10 cellular contexts compared by ENCODE assay signal in genomic region chr6:28356666-28357020, GRCh38. TPM values are rescaled to one million over a fixed set of nuclear protein-coding genes. Genes with fewer than 3 reads are reported as not detected.
DNase-seq lines count a peak whose midpoint lies in the region; ATAC-seq, FAIRE-seq and TF ChIP-seq lines count a peak whose summit lies in the region.
"Had no signal": no experiment of that assay in that cellular context is flagged by ENCODE, and none has a peak within 500 bp of the region (broad histone marks: within the 10 kb centered on the region; RNA-seq: fewer than 3 reads in every experiment).

No MANE protein-coding gene starts in this region.

- H3K4me1 ChIP-seq in A549 (peaks cover 19% of the 10 kb centered on the region), NT2/D1 (ENCODE audit: insufficient read depth, insufficient read length) (peaks cover 2% of the 10 kb centered on the region)

- peaks cover 18% of the 10 kb centered on the region for H3K36me3 ChIP-seq in NT2/D1 (ENCODE audit: insufficient read depth, insufficient read length, low read length)

- ATAC-seq in A549, result no peak
- no peak for ATAC-seq in activated T-cell treated with anti-CD3 and anti-CD28 coated beads, Interleukin-2, amount 50 U/mL, for 72 hours (replicated peaks in 1 of 2)

- no peak for TF ChIP-seq EP300 in A549 (IDR thresholded peaks at IDR 0.05)

- peak overlapping the region; percentile 89 to 95 (median 90) for H3K27ac Mint-ChIP-seq in nephron
- H3K27ac Mint-ChIP-seq in activated T-cell treated with anti-CD3 and anti-CD28 coated beads, Interleukin-2, amount 50 U/mL, for 72 hours, result no peak overlapping the region

- 74% methylated on average over 7 of the region's 7 CpGs for WGBS in A549 (ENCODE audit: missing lambda C conversion rate)

- H3K9me3 ChIP-seq in A549, result no peaks in the 10 kb centered on the region
- H3K9me3 ChIP-seq in NT2/D1 (ENCODE audit: insufficient read depth, low read length), result peaks cover 10% of the 10 kb centered on the region; the same call in 1 of the 2 replicates
- H3K9me3 ChIP-seq: testis had no signal

- no peaks in the 10 kb centered on the region for H3K27me3 Mint-ChIP-seq in nephron (ENCODE audit: low read depth)
- no peaks in the 10 kb centered on the region for H3K27me3 Mint-ChIP-seq in activated T-cell treated with anti-CD3 and anti-CD28 coated beads, Interleukin-2, amount 50 U/mL, for 72 hours (ENCODE audit: low read depth)

- H3K36me3 Mint-ChIP-seq in nephron (ENCODE audit: low read depth), result peaks cover 20% of the 10 kb centered on the region
- H3K36me3 Mint-ChIP-seq in activated T-cell treated with anti-CD3 and anti-CD28 coated beads, Interleukin-2, amount 50 U/mL, for 72 hours (ENCODE audit: insufficient read depth in 2 of 2), result peaks cover 0 to 2% of the 10 kb centered on the region in 2 donors

- TF ChIP-seq CTCF in A549 (IDR thresholded peaks at IDR 0.05) (no peak), coronary artery (IDR thresholded peaks at IDR 0.05) (no peak), nephron (IDR thresholded peaks at IDR 0.05; ENCODE audit: unreplicated experiment in 3 of 3) (no peak)

- TF ChIP-seq POLR2A in A549 (IDR thresholded peaks at IDR 0.05; ENCODE audit: low read length), result no peak

- no peak overlapping the region for H3K4me3 Mint-ChIP-seq in nephron
- no peak overlapping the region for H3K4me3 Mint-ChIP-seq in activated T-cell treated with anti-CD3 and anti-CD28 coated beads, Interleukin-2, amount 50 U/mL, for 72 hours

- peak overlapping the region; percentile 56 to 87; a peak in 4 of 6 replicates for H3K27ac ChIP-seq in A549
- H3K27ac ChIP-seq in coronary artery, result peak overlapping the region in 1 of 2 donors; percentile 80

- H3K4me2 ChIP-seq in A549, result peak overlapping the region; percentile 73

- no peak for FAIRE-seq in A549 (lab: Jason Lieb, UNC)
- FAIRE-seq: colon had no signal

- CTCF ChIA-PET in A549 (lab: Yijun Ruan, JAX), result interaction anchor here (0.9 to 3.3 kb wide), 32 partner anchors 9 to 838 kb away, joined by 3 to 17 read pairs (median 4); partner anchors contain the start of genes ZKSCAN8, ZSCAN26 and ZSCAN31

- DNase-seq in A549 (ENCODE audit: low read depth in 1 of 2, low spot score in 1 of 2) (no peak), NT2/D1 (ENCODE audit: low read depth, low spot score) (no peak), coronary artery (ENCODE audit: low spot score) (no peak), A172 (ENCODE audit: low spot score) (no peak), MV-4-11 (lab: John Stamatoyannopoulos, UW) (no peak), middle frontal gyrus (ENCODE audit: extremely low spot score, low spot score) (no peak)
- no peak for DNase-seq in activated T-cell treated with anti-CD3 and anti-CD28 coated beads, Interleukin-2, amount 50 U/mL, for 72 hours

- H3K27me3 ChIP-seq in NT2/D1 (ENCODE audit: insufficient read depth, insufficient read length), result no peaks in the 10 kb centered on the region
- H3K27me3 ChIP-seq: testis had no signal

- H3K9ac ChIP-seq in NT2/D1 (ENCODE audit: insufficient read length, low read depth), result peak overlapping the region; percentile 4

- H3K4me3 ChIP-seq in A549 (no peak overlapping the region), NT2/D1 (ENCODE audit: insufficient read length, low read depth) (no peak overlapping the region), coronary artery (peak overlapping the region; percentile 67)

- no peak for TF ChIP-seq RAD21 in A549 (conservative IDR thresholded peaks at IDR 0.05 in 1 of 2, IDR thresholded peaks at IDR 0.05 in 1 of 2)

- H3K9me3 Mint-ChIP-seq in nephron, result no peaks in the 10 kb centered on the region
- H3K9me3 Mint-ChIP-seq in activated T-cell treated with anti-CD3 and anti-CD28 coated beads, Interleukin-2, amount 50 U/mL, for 72 hours, result no peaks in the 10 kb centered on the region

- POLR2A ChIA-PET in A549 (lab: Yijun Ruan, JAX), result interaction anchor here (1.0 to 1.9 kb wide), 3 partner anchors 21 to 104 kb away, joined by 4 to 12 read pairs (median 6); partner anchors contain the start of genes PGBD1, ZKSCAN4 and ZSCAN31

- peaks cover 36% of the 10 kb centered on the region for H3K4me1 Mint-ChIP-seq in nephron
- H3K4me1 Mint-ChIP-seq in activated T-cell treated with anti-CD3 and anti-CD28 coated beads, Interleukin-2, amount 50 U/mL, for 72 hours (ENCODE audit: low read depth), result peaks cover 23% of the 10 kb centered on the region

TF ChIP-seq in A549, 52 proteins besides CTCF, POLR2A, EP300 and RAD21:
- TF ChIP-seq JUN (IDR thresholded peaks at IDR 0.05) (no peak), RNF2 (IDR thresholded peaks at IDR 0.05; ENCODE audit: borderline replicate concordance, low read depth) (no peak), POLR2AphosphoS2 (conservative IDR thresholded peaks at IDR 0.05; ENCODE audit: low read length) (no peak), NFE2L2 (conservative IDR thresholded peaks at IDR 0.05; ENCODE audit: low read length) (no peak), HOXB5 (CRISPR knock-in tag; IDR thresholded peaks at IDR 0.05) (no peak)

RNA-seq across cellular contexts. Expression of gene ZKSCAN3, which starts 6.9 kb away (rescaled TPM):
- polyA plus RNA-seq in A549 (2011; rRNA removed), result 2.7 and 3.5 TPM in 2 replicates
- 0.75 and 0.93 TPM in 2 replicates for polyA plus RNA-seq in A549 (2012; cell fraction: cytosol; rRNA removed)
- polyA plus RNA-seq in A549 (2012; cell fraction: nucleus; rRNA removed), result 0.54 and 0.92 TPM in 2 replicates
- polyA plus RNA-seq in A549 (2017; fragmentation: RNase III; extraction: RNeasy Plus Mini Kit Qiagen cat#74134 plus additional on column Dnase treatment), result 1.5 to 1.6 TPM (median 1.6 TPM) in 3 replicates
- 1.4 and 2.0 TPM in 2 replicates for polyA minus RNA-seq in A549 (2011; rRNA and poly(A)+ RNA removed)
- total RNA-seq in A172 (2014; rRNA removed; shearing (Covaris generic)), result 3.7 and 5.0 TPM in 2 replicates
- total RNA-seq in activated T-cell treated with anti-CD3 and anti-CD28 coated beads, Interleukin-2, amount 50 U/mL, for 72 hours, result 1 to 10 TPM; 3.3 to 5.2 TPM

RNA-seq across cellular contexts. Expression of gene ZSCAN31, which starts 20.7 kb away (rescaled TPM):
- polyA plus RNA-seq in A549 (2011; rRNA removed), result 4.0 and 4.8 TPM in 2 replicates
- 1.4 and 1.5 TPM in 2 replicates for polyA plus RNA-seq in A549 (2012; cell fraction: cytosol; rRNA removed)
- 1.0 and 1.2 TPM in 2 replicates for polyA plus RNA-seq in A549 (2012; cell fraction: nucleus; rRNA removed)
- polyA plus RNA-seq in A549 (2017; fragmentation: RNase III; extraction: RNeasy Plus Mini Kit Qiagen cat#74134 plus additional on column Dnase treatment), result 3.0 to 3.6 TPM (median 3.1 TPM) in 3 replicates
- polyA minus RNA-seq in A549 (2011; rRNA and poly(A)+ RNA removed), result 7.5 and 11.0 TPM in 2 replicates
- total RNA-seq in A172 (2014; rRNA removed; shearing (Covaris generic)), result 17.4 and 24.4 TPM in 2 replicates
- total RNA-seq in activated T-cell treated with anti-CD3 and anti-CD28 coated beads, Interleukin-2, amount 50 U/mL, for 72 hours, result 1 to 10 TPM; 1.5 to 2.1 TPM

RNA-seq across cellular contexts. Expression of gene ZSCAN12, which starts 42.9 kb away (rescaled TPM):
- 2.9 and 3.3 TPM in 2 replicates for polyA plus RNA-seq in A549 (2011; rRNA removed)
- polyA plus RNA-seq in A549 (2012; cell fraction: cytosol; rRNA removed), result 0.53 and 0.62 TPM in 2 replicates
- polyA plus RNA-seq in A549 (2012; cell fraction: nucleus; rRNA removed), result 0.28 and 0.67 TPM in 2 replicates
- polyA plus RNA-seq in A549 (2017; fragmentation: RNase III; extraction: RNeasy Plus Mini Kit Qiagen cat#74134 plus additional on column Dnase treatment), result 1.8 to 1.9 TPM (median 1.9 TPM) in 3 replicates
- polyA minus RNA-seq in A549 (2011; rRNA and poly(A)+ RNA removed), result 2.6 and 2.8 TPM in 2 replicates
- 5.3 and 7.3 TPM in 2 replicates for total RNA-seq in A172 (2014; rRNA removed; shearing (Covaris generic))
- total RNA-seq in activated T-cell treated with anti-CD3 and anti-CD28 coated beads, Interleukin-2, amount 50 U/mL, for 72 hours, result 1 to 10 TPM; 5.6 to 6.4 TPM
